30 cellular contexts compared by ENCODE assay signal in the genomic region with DNA sequence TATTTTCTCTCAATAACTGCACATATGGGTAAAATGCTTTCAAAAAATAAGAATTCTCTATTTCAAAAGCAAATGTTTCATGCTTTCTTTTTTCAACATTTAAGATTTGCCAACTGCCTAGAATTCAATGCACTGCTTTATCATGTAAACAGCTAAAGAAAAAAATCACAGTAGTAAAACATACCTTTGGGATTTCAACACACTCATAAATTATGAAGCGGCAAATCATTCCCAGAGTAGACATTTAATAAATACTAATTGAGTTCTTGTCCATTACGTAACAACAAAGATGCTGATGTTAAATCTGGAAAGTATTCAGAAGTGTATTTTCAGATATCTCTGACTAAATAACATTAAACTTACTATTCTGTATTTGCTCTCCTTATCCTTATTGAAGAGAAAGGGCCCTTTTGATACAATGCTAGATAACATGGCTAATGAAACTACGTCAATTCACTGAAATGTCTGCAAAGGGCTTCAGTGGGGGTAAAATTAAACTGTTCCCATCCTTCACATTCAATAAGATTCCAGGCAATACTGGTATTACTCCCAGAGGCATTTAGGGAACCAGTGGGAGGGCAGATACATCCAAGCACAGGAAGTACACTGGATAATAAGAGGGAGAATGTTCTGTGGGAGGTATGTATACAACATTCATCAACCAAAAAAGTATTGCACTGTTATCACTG. TPM values are rescaled to one million over a fixed set of nuclear protein-coding genes. Genes with fewer than 3 reads are reported as not detected.
DNase-seq lines count a peak whose midpoint lies in the region; ATAC-seq and TF ChIP-seq lines count a peak whose summit lies in the region.
"Had no signal": no experiment of that assay in that cellular context is flagged by ENCODE, and none has a peak within 500 bp of the region (broad histone marks: within the 10 kb centered on the region; RNA-seq: fewer than 3 reads in every experiment).

No MANE protein-coding gene starts in this region.

- no peaks in the 10 kb centered on the region for H3K9me3 ChIP-seq in prostate gland
- H3K9me3 ChIP-seq: A549, BLaER1, suprapubic skin, vagina had no signal

- H3K36me3 Mint-ChIP-seq in nephron progenitor cell (ENCODE audit: low read depth) = no peaks in the 10 kb centered on the region
- H3K36me3 Mint-ChIP-seq: activated CD4-positive, alpha-beta memory T cell treated with anti-CD3 and anti-CD28 coated beads for 36 hours; neural progenitor cell had no signal

- no peaks in the 10 kb centered on the region for H3K36me3 ChIP-seq in prostate gland
- H3K36me3 ChIP-seq: brain microvascular endothelial cell, neural progenitor cell, suprapubic skin, vagina had no signal

- peaks cover 3% of the 10 kb centered on the region for H3K27me3 Mint-ChIP-seq in nephron progenitor cell (ENCODE audit: low read depth, poor library complexity)
- H3K27me3 Mint-ChIP-seq: activated CD4-positive, alpha-beta memory T cell treated with anti-CD3 and anti-CD28 coated beads for 36 hours; activated naive CD8-positive, alpha-beta T cell treated with anti-CD3 and anti-CD28 coated beads, Interleukin-2, amount 10 ng/mL, durations not matched to agents 7 days and 5 days had no signal

- TF ChIP-seq CTCF in VCaP (conservative IDR thresholded peaks at IDR 0.05) = no peak
- TF ChIP-seq CTCF in nephron progenitor cell (IDR thresholded peaks at IDR 0.05) = no peak
- TF ChIP-seq CTCF in prostate gland (IDR thresholded peaks at IDR 0.05) = no peak

- intact Hi-C loops in prostate gland (cut with DNase I) = no loop called here

- DNase-seq in EH (ENCODE audit: low read depth) (peak; percentile 29), fibroblast of gingiva (ENCODE audit: low read depth) (peak; percentile 35), nephron progenitor cell (no peak), NCI-H2196 treated with DMSO at 0.1 percent for 48 hours (lab: John Stamatoyannopoulos, UW; ENCODE audit: unreplicated experiment) (no peak), prostate gland (ENCODE audit: low spot score) (no peak), H4 (ENCODE audit: low spot score) (no peak)
- DNase-seq: activated CD4-positive, alpha-beta memory T cell treated with anti-CD3 and anti-CD28 coated beads for 36 hours; activated CD4-positive, CD25-positive, alpha-beta regulatory T cell; activated CD8-positive, alpha-beta memory T cell treated with anti-CD3 and anti-CD28 coated beads, Interleukin-2, amount 50 U/mL, for 48 hours; activated naive CD8-positive, alpha-beta T cell treated with anti-CD3 and anti-CD28 coated beads, Interleukin-2, amount 10 ng/mL, durations not matched to agents 7 days and 5 days; brain microvascular endothelial cell; DND-41; effector memory CD4-positive, alpha-beta T cell; H9; islet precursor cell; NCI-H1048; NCI-H187; OCI-M1; stimulated activated CD4-positive, alpha-beta T cell treated with anti-CD3 and anti-CD28 coated beads, Interleukin-1b, Interleukin-23, amount 100 ng/mL, for 48 hours; SW 1271 had no signal

- peaks cover 9% of the 10 kb centered on the region for H3K4me1 ChIP-seq in prostate gland (replicated peaks)
- H3K4me1 ChIP-seq: neural progenitor cell had no signal

- no peak for ATAC-seq in GM21381 (IDR thresholded peaks at IDR 0.05; ENCODE audit: unreplicated experiment)
- ATAC-seq: A549, GM12878 had no signal

- 40% methylated on average over 3 of the region's 3 CpGs for WGBS in prostate gland

- no peak for TF ChIP-seq POLR2A in prostate gland (IDR thresholded peaks at IDR 0.05)

- peak overlapping the region; percentile 9; the same call in 1 of the 2 replicates for H3K27ac ChIP-seq in VCaP
- H3K27ac ChIP-seq in prostate gland = peak overlapping the region in 1 of 2 donors; percentile 20
- H3K27ac ChIP-seq: A549, BLaER1, brain microvascular endothelial cell, neural progenitor cell, suprapubic skin, vagina had no signal

- no peak overlapping the region for H3K4me3 ChIP-seq in prostate gland
- H3K4me3 ChIP-seq: A549, BLaER1, GM12878, lung, neural progenitor cell, skin epidermis, suprapubic skin, vagina had no signal

- H3K27me3 ChIP-seq in prostate gland (replicated peaks; ENCODE audit: insufficient read depth) = no peaks in the 10 kb centered on the region
- H3K27me3 ChIP-seq: BLaER1, brain microvascular endothelial cell, neural progenitor cell, suprapubic skin, vagina had no signal

- H3K9me3 Mint-ChIP-seq in nephron progenitor cell = no peaks in the 10 kb centered on the region
- H3K9me3 Mint-ChIP-seq: activated CD4-positive, alpha-beta memory T cell treated with anti-CD3 and anti-CD28 coated beads for 36 hours; activated naive CD8-positive, alpha-beta T cell treated with anti-CD3 and anti-CD28 coated beads, Interleukin-2, amount 10 ng/mL, durations not matched to agents 7 days and 5 days; H9; neural progenitor cell had no signal

- H3K4me1 Mint-ChIP-seq in nephron progenitor cell = peaks cover 33% of the 10 kb centered on the region
- H3K4me1 Mint-ChIP-seq: activated naive CD8-positive, alpha-beta T cell treated with anti-CD3 and anti-CD28 coated beads, Interleukin-2, amount 10 ng/mL, durations not matched to agents 7 days and 5 days had no signal

- H3K27ac Mint-ChIP-seq in nephron progenitor cell = peak overlapping the region; percentile 80
- H3K27ac Mint-ChIP-seq: activated CD4-positive, alpha-beta memory T cell treated with anti-CD3 and anti-CD28 coated beads for 36 hours; activated naive CD8-positive, alpha-beta T cell treated with anti-CD3 and anti-CD28 coated beads, Interleukin-2, amount 10 ng/mL, durations not matched to agents 7 days and 5 days; neural progenitor cell had no signal

- H3K4me3 Mint-ChIP-seq in nephron progenitor cell = no peak overlapping the region
- H3K4me3 Mint-ChIP-seq: activated CD4-positive, alpha-beta memory T cell treated with anti-CD3 and anti-CD28 coated beads for 36 hours; activated naive CD8-positive, alpha-beta T cell treated with anti-CD3 and anti-CD28 coated beads, Interleukin-2, amount 10 ng/mL, durations not matched to agents 7 days and 5 days; H9; neural progenitor cell had no signal

RNA-seq across cellular contexts. Expression of a gene that starts 13.9 kb away (rescaled TPM):
- total RNA-seq in prostate gland = 10 to 100 TPM; 18.1 to 24.4 TPM
- 3.6 and 5.0 TPM in 2 replicates for total RNA-seq in H4 (2014; rRNA removed; shearing (Covaris generic))

Comparison
In these comparisons a context has a peak if more than half of its experiments do, and no peak if none do; other contexts are left out.
1. DNase-seq: peak in EH (single experiment) and fibroblast of gingiva (single experiment); none in nephron progenitor cell (single experiment), NCI-H2196 treated with DMSO at 0.1 percent for 48 hours (single experiment), prostate gland (single experiment) and H4 (single experiment).